8 cellular contexts compared by ENCODE assay signal in genomic region chr7:1811850-1812692, GRCh38.
DNase-seq lines count a peak whose midpoint lies in the region; ATAC-seq and TF ChIP-seq lines count a peak whose summit lies in the region.

No MANE protein-coding gene starts in this region.

- H3K9me2 ChIP-seq in PC-9 (ENCODE audit: insufficient read depth): no peaks in the 10 kb centered on the region

- H3K4me3 ChIP-seq in PC-9 (no peak overlapping the region), left ventricle myocardium inferior (no peak overlapping the region)

- no peaks in the 10 kb centered on the region for H4K20me1 ChIP-seq in PC-9 (ENCODE audit: insufficient read depth)

- no peak overlapping the region for H3K4me2 ChIP-seq in PC-9

- POLR2A ChIA-PET in PC-9 (lab: Charles Lee; ENCODE audit: unreplicated experiment): no interaction called here

- H3K36me3 ChIP-seq in PC-9 (ENCODE audit: low read depth) (no peaks in the 10 kb centered on the region), left ventricle myocardium inferior (peaks cover 8% of the 10 kb centered on the region)

- CTCF ChIA-PET in PC-9 (lab: Charles Lee): no interaction called here

- H3K27me3 ChIP-seq in PC-9 (ENCODE audit: insufficient read depth, low read depth) (no peaks in the 10 kb centered on the region), left ventricle myocardium inferior (ENCODE audit: low read depth) (no peaks in the 10 kb centered on the region)

- peaks cover 5% of the 10 kb centered on the region; the same call in 1 of the 2 replicates for H3F3A ChIP-seq in PC-9 (ENCODE audit: insufficient read depth, low read depth)

- H3K4me1 ChIP-seq in PC-9 (replicated peaks; ENCODE audit: insufficient read depth) (no peaks in the 10 kb centered on the region), left ventricle myocardium inferior (peaks cover 17% of the 10 kb centered on the region)

- intact Hi-C loops in PC-9 (cut with micrococcal nuclease; ENCODE audit: unreplicated experiment): no loop called here
- intact Hi-C loops in left ventricle myocardium inferior (cut with micrococcal nuclease): no loop called here

- H3K79me2 ChIP-seq in PC-9 (ENCODE audit: low read depth): no peaks in the 10 kb centered on the region

- no TSS peak for BruUV-seq in PC-9 (replicated peaks; lab: Mats Ljungman, UMichigan)

- peak overlapping the region; percentile 37 for H3K27ac ChIP-seq in 22Rv1
- no peak overlapping the region for H3K27ac ChIP-seq in PC-9
- H3K27ac ChIP-seq in left ventricle myocardium inferior (replicated peaks): no peak overlapping the region

- peak in 1 of 2 experiments; percentile 19 for DNase-seq in PC-9
- DNase-seq in left ventricle myocardium inferior: no peak
- DNase-seq in DMS153 treated with DMSO at 0.1 percent for 48 hours (lab: John Stamatoyannopoulos, UW; ENCODE audit: unreplicated experiment): no peak
- DNase-seq in amniotic stem cell (lab: John Stamatoyannopoulos, UW): no peak

- no peaks in the 10 kb centered on the region for H3K9me3 ChIP-seq in PC-9 (ENCODE audit: insufficient read depth, low read depth)
- H3K9me3 ChIP-seq in left ventricle myocardium inferior (replicated peaks): no peaks in the 10 kb centered on the region

- no peak overlapping the region for H2AFZ ChIP-seq in PC-9

- TF ChIP-seq CTCF in 22Rv1 (IDR thresholded peaks at IDR 0.05) (peak; percentile 81), GM12874 (IDR thresholded peaks at IDR 0.05; ENCODE audit: insufficient read depth, low read depth, low read length) (peak; percentile 43), PC-9 (conservative IDR thresholded peaks at IDR 0.05) (peak; percentile 37), left ventricle myocardium inferior (IDR thresholded peaks at IDR 0.05; ENCODE audit: borderline replicate concordance) (peak; percentile 64)

- no peak for ATAC-seq in GM18498 (IDR thresholded peaks at IDR 0.05; ENCODE audit: unreplicated experiment)
- no peak for ATAC-seq in GM21825 (IDR thresholded peaks at IDR 0.05; ENCODE audit: unreplicated experiment)
